In genomic region chr15:66139816-66140215, GRCh38 we compare ENCODE assay signal across 21 cellular contexts.
"Had no signal": no experiment of that assay in that cellular context is flagged by ENCODE, and none has a peak within 500 bp of the region (broad histone marks: within the 10 kb centered on the region; RNA-seq: fewer than 3 reads in every experiment).

No MANE protein-coding gene starts in this region.

- H3K4me1 ChIP-seq: foreskin keratinocyte, sigmoid colon, suprapubic skin, vagina had no signal

- ATAC-seq: foreskin keratinocyte; left lobe of liver; naive thymus-derived CD4-positive, alpha-beta T cell; stimulated activated memory B cell treated with anti-CD40 and anti-IgM and Interleukin-4, amounts not matched to agents 10 μg/mL and 1 μg/mL and 100 μg/mL, for 72 hours; WTC11 had no signal

- H3K27me3 ChIP-seq: body of pancreas, hepatocyte, sigmoid colon, suprapubic skin, tibial nerve, vagina had no signal

- H3K36me3 ChIP-seq: sigmoid colon, stomach, suprapubic skin, tibial nerve, vagina had no signal

- DNase-seq: activated gamma-delta T cell treated with Interleukin-2 at 50 U/mL for 16 hours; activated T-cell treated with anti-CD3 and anti-CD28 coated beads, Interleukin-2, amount 50 U/mL, for 1 hour; anterior cingulate cortex; body of pancreas; effector memory CD4-positive, alpha-beta T cell; foreskin keratinocyte; immature natural killer cell; naive thymus-derived CD4-positive, alpha-beta T cell; occipital lobe; sigmoid colon; stimulated activated CD4-positive, alpha-beta T cell treated with anti-CD3 and anti-CD28 coated beads, Interleukin-15, amount 100 ng/mL, for 24 hours; stomach had no signal

- H3K9me3 ChIP-seq: body of pancreas, sigmoid colon, stomach, suprapubic skin, tibial nerve, vagina had no signal

- H3K4me3 ChIP-seq: body of pancreas, hepatocyte, lung, sigmoid colon, smooth muscle cell, stomach, suprapubic skin, tibial nerve, vagina had no signal

- H3K27ac ChIP-seq: body of pancreas, foreskin keratinocyte, hepatocyte, sigmoid colon, stomach, suprapubic skin, tibial nerve, vagina had no signal
